1 cellular context compared by ENCODE assay signal in genomic region chr19:4182082-4182926, GRCh38.
TF ChIP-seq lines count a peak whose summit lies in the region.

Gene ANKRD24 (plus strand): TSS chr19:4182689. CDS start chr19:4186426, 3,737 bp downstream.
Gene SIRT6 (minus strand): TSS chr19:4182563. CDS start chr19:4182539, 24 bp downstream.

TF ChIP-seq in HepG2, 621 proteins besides CTCF, POLR2A, EP300 and RAD21 (continued from another document and continues in another):
- TF ChIP-seq ZNF503 (CRISPR knock-in tag; IDR thresholded peaks at IDR 0.05) (peak; percentile 65; the same call in 1 of the 2 replicates), ZFP36 (IDR thresholded peaks at IDR 0.05; ENCODE audit: borderline replicate concordance, low read depth, low read length, partially characterized antibody) (no peak), TEF (CRISPR knock-in tag; IDR thresholded peaks at IDR 0.05) (no peak), ZNF883 (CRISPR knock-in tag; IDR thresholded peaks at IDR 0.05; ENCODE audit: not compliant biosample characterization) (peak; percentile 64), NBN (conservative IDR thresholded peaks at IDR 0.05) (no peak), DNMT1 (CRISPR knock-in tag; IDR thresholded peaks at IDR 0.05) (no peak), PTBP1 (IDR thresholded peaks at IDR 0.05; ENCODE audit: low read depth, low read length, poor library complexity, severe bottlenecking) (peak; percentile 29), SMAD1 (CRISPR knock-in tag; IDR thresholded peaks at IDR 0.05; ENCODE audit: borderline replicate concordance, low read depth) (peak; percentile 36; the same call in 1 of the 2 replicates), PAXIP1 (CRISPR knock-in tag; conservative IDR thresholded peaks at IDR 0.05) (peak; percentile 65), ZBTB14 (CRISPR knock-in tag; IDR thresholded peaks at IDR 0.05) (no peak), ZBTB39 (CRISPR knock-in tag; IDR thresholded peaks at IDR 0.05) (no peak), ZSCAN12 (CRISPR knock-in tag; IDR thresholded peaks at IDR 0.05) (no peak), ZNF501 (CRISPR knock-in tag; IDR thresholded peaks at IDR 0.05) (peak; percentile 90), ZNF574 (CRISPR knock-in tag; IDR thresholded peaks at IDR 0.05) (peak; percentile 96), TBX3 (IDR thresholded peaks at IDR 0.05; ENCODE audit: borderline replicate concordance) (no peak), FOXK2 (IDR thresholded peaks at IDR 0.05) (no peak), ZMYM4 (CRISPR knock-in tag; IDR thresholded peaks at IDR 0.05) (peak; percentile 72), ZFP91 (CRISPR knock-in tag; IDR thresholded peaks at IDR 0.05; ENCODE audit: borderline replicate concordance) (peak; percentile 90; the same call in 1 of the 2 replicates), MLX (CRISPR knock-in tag; IDR thresholded peaks at IDR 0.05) (0 out of 2 replicates have a peak, but pooled peaks have one; percentile 36), HMGXB3 (CRISPR knock-in tag; IDR thresholded peaks at IDR 0.05; ENCODE audit: borderline replicate concordance) (peak; percentile 18; the same call in 1 of the 2 replicates), HNRNPUL1 (IDR thresholded peaks at IDR 0.05; ENCODE audit: low read depth, low read length) (no peak), ZNF709 (CRISPR knock-in tag; IDR thresholded peaks at IDR 0.05) (peak; percentile 70; the same call in 1 of the 2 replicates), HOXA7 (CRISPR knock-in tag; IDR thresholded peaks at IDR 0.05) (no peak), KLF15 (CRISPR knock-in tag; IDR thresholded peaks at IDR 0.05; ENCODE audit: borderline replicate concordance) (no peak), HIC2 (CRISPR knock-in tag; IDR thresholded peaks at IDR 0.05; ENCODE audit: low read depth) (no peak; the same call in 1 of the 2 replicates), ZNF350 (CRISPR knock-in tag; IDR thresholded peaks at IDR 0.05; ENCODE audit: borderline replicate concordance, low read depth) (peak; percentile 93; the same call in 1 of the 2 replicates), ZC3H4 (CRISPR knock-in tag; IDR thresholded peaks at IDR 0.05; ENCODE audit: borderline replicate concordance) (no peak), ZMAT3 (CRISPR knock-in tag; conservative IDR thresholded peaks at IDR 0.05) (peak; percentile 18; the same call in 1 of the 2 replicates)
